ENCODE assay signal across 1 cellular context in genomic region chr9:95852059-95853032, GRCh38.
TF ChIP-seq lines count a peak whose summit lies in the region.

No MANE protein-coding gene starts in this region.

TF ChIP-seq in GM12878, 131 proteins besides CTCF, POLR2A, EP300 and RAD21 (continued from another document and continues in another):
- TF ChIP-seq ZNF592 (IDR thresholded peaks at IDR 0.05) (no peak), FOS (IDR thresholded peaks at IDR 0.05; ENCODE audit: borderline replicate concordance, extremely low read depth, insufficient read length) (no peak), DPF2 (IDR thresholded peaks at IDR 0.05) (peak; percentile 94), MEF2B (IDR thresholded peaks at IDR 0.05; ENCODE audit: partially characterized antibody, poor library complexity, severe bottlenecking) (peak; percentile 95), JUND (IDR thresholded peaks at IDR 0.05; ENCODE audit: low read depth, low read length) (peak; percentile 95), TCF3 (IDR thresholded peaks at IDR 0.05; ENCODE audit: borderline replicate concordance, insufficient read depth, low read depth, low read length) (peak; percentile 97), MEF2A (IDR thresholded peaks at IDR 0.05; ENCODE audit: insufficient read depth, low read depth, low read length) (peak; percentile 99), KAT2A (conservative IDR thresholded peaks at IDR 0.05; ENCODE audit: control insufficient read depth, low read depth, low read length) (no peak), ZNF24 (IDR thresholded peaks at IDR 0.05) (peak; percentile 87), TCF7 (IDR thresholded peaks at IDR 0.05; ENCODE audit: borderline replicate concordance) (peak; percentile 88), NFXL1 (IDR thresholded peaks at IDR 0.05; ENCODE audit: borderline replicate concordance) (no peak), ELK1 (IDR thresholded peaks at IDR 0.05; ENCODE audit: low read depth, low read length) (no peak), SREBF1 (IDR thresholded peaks at IDR 0.05; ENCODE audit: low read length) (no peak; the same call in none of the 2 replicates), BCL11A (IDR thresholded peaks at IDR 0.05; ENCODE audit: low read depth, low read length) (peak; percentile 99), POLR2AphosphoS5 (IDR thresholded peaks at IDR 0.05; ENCODE audit: low read length) (no peak), USF2 (IDR thresholded peaks at IDR 0.05; ENCODE audit: borderline replicate concordance, low read depth, low read length) (no peak), KLF5 (IDR thresholded peaks at IDR 0.05; ENCODE audit: partially characterized antibody) (no peak), LARP7 (IDR thresholded peaks at IDR 0.05) (no peak), EGR1 (IDR thresholded peaks at IDR 0.05; ENCODE audit: borderline replicate concordance in 1 of 2, low read depth in 2 of 2, low read length in 2 of 2) (no peak), MYB (IDR thresholded peaks at IDR 0.05; ENCODE audit: borderline replicate concordance, low read depth, low read length) (no peak), BMI1 (IDR thresholded peaks at IDR 0.05; ENCODE audit: borderline replicate concordance) (peak; percentile 66; the same call in 1 of the 2 replicates), HSF1 (IDR thresholded peaks at IDR 0.05; ENCODE audit: low read depth, low read length) (no peak), BCLAF1 (IDR thresholded peaks at IDR 0.05) (no peak), USF1 (IDR thresholded peaks at IDR 0.05; ENCODE audit: borderline replicate concordance, extremely low read length, insufficient read depth, low read depth, low read length) (no peak), ATF2 (IDR thresholded peaks at IDR 0.05; ENCODE audit: low read length) (peak; percentile 98), ZBTB11 (CRISPR knock-in tag; IDR thresholded peaks at IDR 0.05) (no peak), NFYA (IDR thresholded peaks at IDR 0.05; ENCODE audit: borderline replicate concordance, low read depth, low read length) (no peak), YBX1 (IDR thresholded peaks at IDR 0.05) (no peak), RBBP5 (conservative IDR thresholded peaks at IDR 0.05) (no peak), SIN3A (IDR thresholded peaks at IDR 0.05; ENCODE audit: low read depth, low read length) (no peak), REST (IDR thresholded peaks at IDR 0.05; ENCODE audit: low read depth, low read length) (no peak), FOXM1 (IDR thresholded peaks at IDR 0.05; ENCODE audit: low read depth, low read length) (peak; percentile 100), MTA3 (IDR thresholded peaks at IDR 0.05; ENCODE audit: borderline replicate concordance, low read length) (peak; percentile 99), IKZF1 (conservative IDR thresholded peaks at IDR 0.05) (peak; percentile 57), HDAC2 (IDR thresholded peaks at IDR 0.05) (no peak), NRF1 (conservative IDR thresholded peaks at IDR 0.05; ENCODE audit: low read depth, low read length) (no peak), KDM1A (IDR thresholded peaks at IDR 0.05; ENCODE audit: borderline replicate concordance) (0 out of 2 replicates have a peak, but pooled peaks have one; percentile 16), MLLT1 (IDR thresholded peaks at IDR 0.05) (no peak)
